ENCODE assay signal across 13 cellular contexts in the genomic region with DNA sequence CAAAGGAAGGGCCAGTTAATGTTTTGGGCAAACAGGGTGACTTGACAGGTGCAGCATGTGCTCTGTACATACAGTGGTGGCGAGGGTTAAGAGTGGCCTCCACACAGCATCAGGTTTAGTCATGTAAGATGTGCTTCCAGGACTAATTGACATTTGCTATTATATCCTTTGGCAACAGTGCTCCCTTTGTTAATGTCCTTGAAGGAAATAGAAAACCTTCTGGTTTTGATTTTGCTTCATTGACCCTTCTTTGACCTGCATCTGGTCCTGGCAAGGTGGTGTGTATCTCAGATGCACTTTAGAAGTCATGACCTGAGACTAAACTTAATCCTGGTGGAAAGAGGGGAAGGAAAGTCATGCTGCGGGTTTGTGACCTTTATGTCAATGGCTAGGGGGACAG.
DNase-seq lines count a peak whose midpoint lies in the region; ATAC-seq and TF ChIP-seq lines count a peak whose summit lies in the region.
"Had no signal": no experiment of that assay in that cellular context is flagged by ENCODE, and none has a peak within 500 bp of the region (broad histone marks: within the 10 kb centered on the region; RNA-seq: fewer than 3 reads in every experiment).

No MANE protein-coding gene starts in this region.

- 81 to 83% methylated on average over 2 of the region's 2 CpGs for WGBS in heart right ventricle, 2 donors
- WGBS in sigmoid colon, 2 donors, result 88 to 89% methylated on average over 2 of the region's 2 CpGs

- in situ Hi-C loops in SK-MEL-5 (cut with HindIII; ENCODE audit: low pct_unique_long_range_greater_than_20kb, low sequenced_read_pairs), result no loop called here

- TF ChIP-seq POLR2A in sigmoid colon (IDR thresholded peaks at IDR 0.05), result no peak

- DNase-seq in heart right ventricle (no peak), Right ventricle myocardium superior (no peak), NCI-H2029 (lab: John Stamatoyannopoulos, UW) (peak; percentile 92), SK-MEL-5 (ENCODE audit: low read depth, low spot score) (peak; percentile 4), MV-4-11 (lab: John Stamatoyannopoulos, UW) (no peak), sigmoid colon (no peak)
- no peak for DNase-seq in activated CD4-positive, alpha-beta T cell treated with anti-CD3 and anti-CD28 coated beads, Interleukin-2, amount 50 U/mL, for 1 hour
- DNase-seq: activated T-cell treated with anti-CD3 and anti-CD28 coated beads for 4 hours; effector memory CD4-positive, alpha-beta T cell; MM.1S; stimulated activated CD4-positive, alpha-beta T cell treated with anti-CD3 and anti-CD28 coated beads, Interleukin-2, amount 100 ng/mL, for 24 hours had no signal

- no peak for TF ChIP-seq CTCF in heart right ventricle (IDR thresholded peaks at IDR 0.05)
- no peak for TF ChIP-seq CTCF in sigmoid colon (IDR thresholded peaks at IDR 0.05)

- H3K4me1 ChIP-seq in heart right ventricle (peaks cover 6 to 39% (median 22%) of the 10 kb centered on the region in 9 donors), skeletal muscle tissue (ENCODE audit: control insufficient read depth in 3 of 3, insufficient read depth in 3 of 3, low read length in 3 of 3) (peaks cover 10 to 14% (median 14%) of the 10 kb centered on the region in 3 donors), sigmoid colon (peaks cover 0 to 6% (median 3%) of the 10 kb centered on the region in 4 donors)

- ATAC-seq in heart right ventricle, result peak in 7 of 8 donors; percentile 26 to 54 (median 46)
- no peak for ATAC-seq in Right ventricle myocardium superior (ENCODE audit: poor library complexity)

- intact Hi-C loops in heart right ventricle (cut with DNase I) (no loop called here), Right ventricle myocardium superior (cut with DNase I) (no loop called here), sigmoid colon (cut with DNase I) (no loop called here)

- H3K9ac ChIP-seq in skeletal muscle tissue (ENCODE audit: low read depth in 1 of 3, low read length in 3 of 3), result no peak overlapping the region

- no peaks in the 10 kb centered on the region for H3K9me3 ChIP-seq in heart right ventricle
- no peaks in the 10 kb centered on the region for H3K9me3 ChIP-seq in skeletal muscle tissue (ENCODE audit: control insufficient read depth in 3 of 3, low read length in 3 of 3)
- no peaks in the 10 kb centered on the region for H3K9me3 ChIP-seq in sigmoid colon
- H3K9me3 ChIP-seq: thoracic aorta had no signal

- no peaks in the 10 kb centered on the region for H3K27me3 ChIP-seq in heart right ventricle
- H3K27me3 ChIP-seq in skeletal muscle tissue (ENCODE audit: control insufficient read depth in 3 of 3, insufficient read depth in 3 of 3, low read length in 3 of 3), result no peaks in the 10 kb centered on the region
- H3K27me3 ChIP-seq in sigmoid colon, result no peaks in the 10 kb centered on the region

- H3K4me3 ChIP-seq in heart right ventricle, result no peak overlapping the region
- no peak overlapping the region for H3K4me3 ChIP-seq in skeletal muscle tissue (ENCODE audit: low read length in 3 of 3)
- H3K4me3 ChIP-seq in sigmoid colon, result no peak overlapping the region

- no peak for TF ChIP-seq EP300 in sigmoid colon (IDR thresholded peaks at IDR 0.05)

- H3K27ac ChIP-seq in heart right ventricle (peak overlapping the region in 2 of 10 donors; percentile 39 to 61), skeletal muscle tissue (ENCODE audit: low read depth, low read length) (peak overlapping the region; percentile 17), sigmoid colon (no peak overlapping the region)

- no peaks in the 10 kb centered on the region for H3K36me3 ChIP-seq in heart right ventricle
- no peaks in the 10 kb centered on the region for H3K36me3 ChIP-seq in skeletal muscle tissue (ENCODE audit: control insufficient read depth in 3 of 3, insufficient read depth in 3 of 3, low read length in 3 of 3)
- no peaks in the 10 kb centered on the region for H3K36me3 ChIP-seq in sigmoid colon
- H3K36me3 ChIP-seq: thoracic aorta had no signal

Comparison
In these comparisons a context has a peak if more than half of its experiments do, and no peak if none do; other contexts are left out.
1. DNase-seq: peak in NCI-H2029 (single experiment) and SK-MEL-5 (single experiment); none in heart right ventricle (0 of 2), Right ventricle myocardium superior (single experiment), MV-4-11 (single experiment), activated CD4-positive, alpha-beta T cell treated with anti-CD3 and anti-CD28 coated beads, Interleukin-2, amount 50 U/mL, for 1 hour (single experiment) and sigmoid colon (single experiment).